1 cellular context compared by ENCODE assay signal in the genomic region with DNA sequence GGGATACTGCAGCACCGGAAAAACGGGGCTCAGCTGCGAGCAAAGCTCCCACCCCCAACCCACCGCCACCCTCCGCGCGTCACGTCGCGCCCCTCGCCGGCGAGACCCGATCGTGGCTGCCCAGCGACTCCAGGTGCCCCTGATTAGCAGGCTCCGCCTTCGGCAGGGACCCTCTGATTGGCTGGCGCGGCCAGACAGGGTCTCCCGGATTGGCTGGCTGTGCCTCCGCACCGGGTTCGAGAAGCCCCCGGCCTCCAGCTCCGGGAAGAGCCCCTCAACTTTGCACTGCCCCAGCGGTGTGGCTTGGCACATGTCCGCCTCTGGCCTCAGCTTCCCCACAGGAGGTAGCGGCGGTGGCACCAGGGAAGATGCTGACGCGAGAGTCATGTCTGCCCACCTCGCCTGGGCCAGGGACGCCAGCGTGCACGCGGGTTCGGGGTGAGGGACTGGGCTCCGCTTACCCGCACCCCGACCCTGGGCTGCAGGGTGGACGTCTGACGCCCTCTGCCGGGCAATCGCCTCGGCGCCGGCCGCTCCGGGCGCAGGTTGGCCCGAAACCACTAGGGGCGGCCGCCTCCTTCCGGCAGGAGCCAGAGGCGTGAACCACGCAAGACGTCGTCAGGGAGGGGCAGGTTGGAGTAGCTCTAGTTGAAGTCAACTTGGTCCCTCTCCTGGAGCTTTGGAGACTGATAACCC.
TF ChIP-seq lines count a peak whose summit lies in the region.

No MANE protein-coding gene starts in this region.

TF ChIP-seq in HepG2, 621 proteins besides CTCF, POLR2A, EP300 and RAD21 (continued from another document and continues in another):
- TF ChIP-seq, protein P1, sequence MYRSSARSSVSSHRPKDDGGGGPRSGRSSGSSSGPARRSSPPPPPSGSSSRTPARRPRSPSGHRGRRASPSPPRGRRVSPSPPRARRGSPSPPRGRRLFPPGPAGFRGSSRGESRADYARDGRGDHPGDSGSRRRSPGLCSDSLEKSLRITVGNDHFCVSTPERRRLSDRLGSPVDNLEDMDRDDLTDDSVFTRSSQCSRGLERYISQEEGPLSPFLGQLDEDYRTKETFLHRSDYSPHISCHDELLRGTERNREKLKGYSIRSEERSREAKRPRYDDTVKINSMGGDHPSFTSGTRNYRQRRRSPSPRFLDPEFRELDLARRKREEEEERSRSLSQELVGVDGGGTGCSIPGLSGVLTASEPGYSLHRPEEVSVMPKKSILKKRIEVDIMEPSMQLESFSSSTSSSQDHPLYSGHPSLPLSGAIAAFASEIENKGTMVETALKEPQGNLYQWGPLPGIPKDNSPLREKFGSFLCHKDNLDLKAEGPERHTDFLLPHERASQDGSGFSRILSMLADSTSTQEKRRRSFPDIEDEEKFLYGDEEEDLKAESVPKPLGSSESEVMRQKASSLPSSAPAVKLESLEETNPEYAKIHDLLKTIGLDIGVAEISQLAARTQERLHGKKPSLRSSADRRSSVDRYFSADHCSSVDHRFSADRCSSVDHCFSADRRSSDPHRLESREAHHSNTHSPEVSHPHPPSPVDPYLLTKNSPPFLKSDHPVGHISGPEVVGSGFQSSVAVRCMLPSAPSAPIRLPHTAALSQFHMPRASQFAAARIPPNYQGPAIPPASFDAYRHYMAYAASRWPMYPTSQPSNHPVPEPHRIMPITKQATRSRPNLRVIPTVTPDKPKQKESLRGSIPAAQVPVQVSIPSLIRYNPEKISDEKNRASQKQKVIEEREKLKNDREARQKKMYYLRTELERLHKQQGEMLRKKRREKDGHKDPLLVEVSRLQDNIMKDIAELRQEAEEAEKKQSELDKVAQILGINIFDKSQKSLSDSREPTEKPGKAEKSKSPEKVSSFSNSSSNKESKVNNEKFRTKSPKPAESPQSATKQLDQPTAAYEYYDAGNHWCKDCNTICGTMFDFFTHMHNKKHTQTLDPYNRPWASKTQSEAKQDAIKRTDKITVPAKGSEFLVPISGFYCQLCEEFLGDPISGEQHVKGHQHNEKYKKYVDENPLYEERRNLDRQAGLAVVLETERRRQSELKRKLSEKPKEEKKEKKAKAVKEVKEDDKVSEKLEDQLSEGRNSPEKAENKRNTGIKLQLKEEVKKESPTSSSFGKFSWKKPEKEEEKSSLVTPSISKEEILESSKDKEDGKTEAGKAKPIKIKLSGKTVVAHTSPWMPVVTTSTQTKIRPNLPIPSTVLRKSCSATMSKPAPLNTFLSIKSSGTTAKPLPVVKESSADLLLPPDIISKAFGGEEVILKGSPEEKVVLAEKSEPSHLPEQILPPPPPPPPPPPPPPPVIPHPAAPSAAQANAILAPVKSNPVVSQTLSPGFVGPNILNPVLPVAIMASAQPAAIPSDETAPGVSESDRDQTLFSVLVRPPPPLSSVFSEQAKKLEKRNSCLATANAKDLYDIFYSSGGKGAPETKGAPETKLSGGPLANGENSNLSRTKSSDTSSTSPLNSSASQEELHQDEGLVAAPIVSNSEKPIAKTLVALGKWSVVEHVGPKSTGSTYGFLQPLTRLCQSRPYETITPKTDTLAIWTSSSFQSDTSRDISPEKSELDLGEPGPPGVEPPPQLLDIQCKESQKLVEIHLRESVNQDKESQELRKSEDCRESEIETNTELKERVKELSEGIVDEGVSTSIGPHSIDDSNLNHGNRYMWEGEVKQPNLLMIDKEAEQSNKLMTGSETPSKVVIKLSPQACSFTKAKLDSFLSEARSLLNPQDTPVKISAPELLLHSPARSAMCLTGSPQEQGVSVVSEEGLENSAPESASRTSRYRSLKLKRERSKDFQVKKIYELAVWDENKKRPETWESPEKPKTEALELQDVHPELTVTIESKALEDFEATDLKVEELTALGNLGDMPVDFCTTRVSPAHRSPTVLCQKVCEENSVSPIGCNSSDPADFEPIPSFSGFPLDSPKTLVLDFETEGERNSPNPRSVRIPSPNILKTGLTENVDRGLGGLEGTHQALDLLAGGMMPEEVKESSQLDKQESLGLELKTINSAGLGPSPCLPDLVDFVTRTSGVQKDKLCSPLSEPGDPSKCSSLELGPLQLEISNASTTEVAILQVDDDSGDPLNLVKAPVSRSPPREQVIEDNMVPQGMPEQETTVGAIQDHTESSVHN (CRISPR knock-in tag; IDR thresholded peaks at IDR 0.05) = no peak
- no peak for TF ChIP-seq TOPORS (CRISPR knock-in tag; IDR thresholded peaks at IDR 0.05)
- peak; percentile 80; the same call in 1 of the 2 replicates for TF ChIP-seq ZNF724P (CRISPR knock-in tag; IDR thresholded peaks at IDR 0.05; ENCODE audit: borderline replicate concordance)
- TF ChIP-seq, protein P2, sequence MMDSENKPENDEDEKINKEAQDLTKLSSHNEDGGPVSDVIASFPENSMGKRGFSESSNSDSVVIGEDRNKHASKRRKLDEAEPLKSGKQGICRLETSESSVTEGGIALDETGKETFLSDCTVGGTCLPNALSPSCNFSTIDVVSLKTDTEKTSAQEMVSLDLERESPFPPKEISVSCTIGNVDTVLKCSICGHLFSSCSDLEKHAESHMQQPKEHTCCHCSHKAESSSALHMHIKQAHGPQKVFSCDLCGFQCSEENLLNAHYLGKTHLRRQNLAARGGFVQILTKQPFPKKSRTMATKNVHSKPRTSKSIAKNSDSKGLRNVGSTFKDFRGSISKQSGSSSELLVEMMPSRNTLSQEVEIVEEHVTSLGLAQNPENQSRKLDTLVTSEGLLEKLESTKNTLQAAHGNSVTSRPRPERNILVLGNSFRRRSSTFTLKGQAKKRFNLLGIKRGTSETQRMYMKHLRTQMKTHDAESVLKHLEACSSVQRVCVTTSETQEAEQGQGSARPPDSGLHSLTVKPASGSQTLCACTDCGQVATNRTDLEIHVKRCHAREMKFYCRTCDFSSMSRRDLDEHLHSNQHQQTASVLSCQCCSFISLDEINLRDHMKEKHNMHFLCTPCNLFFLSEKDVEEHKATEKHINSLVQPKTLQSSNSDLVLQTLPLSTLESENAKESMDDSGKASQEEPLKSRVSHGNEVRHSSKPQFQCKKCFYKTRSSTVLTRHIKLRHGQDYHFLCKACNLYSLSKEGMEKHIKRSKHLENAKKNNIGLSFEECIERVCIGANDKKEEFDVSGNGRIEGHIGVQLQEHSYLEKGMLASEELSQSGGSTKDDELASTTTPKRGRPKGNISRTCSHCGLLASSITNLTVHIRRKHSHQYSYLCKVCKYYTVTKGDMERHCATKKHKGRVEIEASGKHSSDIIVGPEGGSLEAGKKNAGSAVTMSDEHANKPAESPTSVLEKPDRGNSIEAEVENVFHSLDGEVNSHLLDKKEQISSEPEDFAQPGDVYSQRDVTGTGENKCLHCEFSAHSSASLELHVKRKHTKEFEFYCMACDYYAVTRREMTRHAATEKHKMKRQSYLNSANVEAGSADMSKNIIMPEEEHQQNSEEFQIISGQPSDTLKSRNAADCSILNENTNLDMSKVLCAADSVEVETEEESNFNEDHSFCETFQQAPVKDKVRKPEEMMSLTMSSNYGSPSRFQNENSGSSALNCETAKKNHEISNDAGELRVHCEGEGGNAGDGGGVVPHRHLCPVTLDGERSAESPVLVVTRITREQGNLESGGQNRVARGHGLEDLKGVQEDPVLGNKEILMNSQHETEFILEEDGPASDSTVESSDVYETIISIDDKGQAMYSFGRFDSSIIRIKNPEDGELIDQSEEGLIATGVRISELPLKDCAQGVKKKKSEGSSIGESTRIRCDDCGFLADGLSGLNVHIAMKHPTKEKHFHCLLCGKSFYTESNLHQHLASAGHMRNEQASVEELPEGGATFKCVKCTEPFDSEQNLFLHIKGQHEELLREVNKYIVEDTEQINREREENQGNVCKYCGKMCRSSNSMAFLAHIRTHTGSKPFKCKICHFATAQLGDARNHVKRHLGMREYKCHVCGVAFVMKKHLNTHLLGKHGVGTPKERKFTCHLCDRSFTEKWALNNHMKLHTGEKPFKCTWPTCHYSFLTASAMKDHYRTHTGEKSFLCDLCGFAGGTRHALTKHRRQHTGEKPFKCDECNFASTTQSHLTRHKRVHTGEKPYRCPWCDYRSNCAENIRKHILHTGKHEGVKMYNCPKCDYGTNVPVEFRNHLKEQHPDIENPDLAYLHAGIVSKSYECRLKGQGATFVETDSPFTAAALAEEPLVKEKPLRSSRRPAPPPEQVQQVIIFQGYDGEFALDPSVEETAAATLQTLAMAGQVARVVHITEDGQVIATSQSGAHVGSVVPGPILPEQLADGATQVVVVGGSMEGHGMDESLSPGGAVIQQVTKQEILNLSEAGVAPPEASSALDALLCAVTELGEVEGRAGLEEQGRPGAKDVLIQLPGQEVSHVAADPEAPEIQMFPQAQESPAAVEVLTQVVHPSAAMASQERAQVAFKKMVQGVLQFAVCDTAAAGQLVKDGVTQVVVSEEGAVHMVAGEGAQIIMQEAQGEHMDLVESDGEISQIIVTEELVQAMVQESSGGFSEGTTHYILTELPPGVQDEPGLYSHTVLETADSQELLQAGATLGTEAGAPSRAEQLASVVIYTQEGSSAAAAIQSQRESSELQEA (CRISPR knock-in tag; IDR thresholded peaks at IDR 0.05; ENCODE audit: not compliant biosample characterization) = peak; percentile 84
- 0 out of 2 replicates have a peak, but pooled peaks have one; percentile 53 for TF ChIP-seq FLYWCH1 (CRISPR knock-in tag; IDR thresholded peaks at IDR 0.05)
- TF ChIP-seq HNRNPH1 (optimal IDR thresholded peaks at IDR 0.05; ENCODE audit: low read depth, low read length) = no peak
- TF ChIP-seq, protein P3, sequence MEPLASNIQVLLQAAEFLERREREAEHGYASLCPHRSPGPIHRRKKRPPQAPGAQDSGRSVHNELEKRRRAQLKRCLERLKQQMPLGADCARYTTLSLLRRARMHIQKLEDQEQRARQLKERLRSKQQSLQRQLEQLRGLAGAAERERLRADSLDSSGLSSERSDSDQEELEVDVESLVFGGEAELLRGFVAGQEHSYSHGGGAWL (CRISPR knock-in tag; IDR thresholded peaks at IDR 0.05) = peak; percentile 70; the same call in 1 of the 2 replicates
- peak; percentile 84 for TF ChIP-seq ZNF749 (CRISPR knock-in tag; IDR thresholded peaks at IDR 0.05; ENCODE audit: borderline replicate concordance)
- TF ChIP-seq, protein P4, sequence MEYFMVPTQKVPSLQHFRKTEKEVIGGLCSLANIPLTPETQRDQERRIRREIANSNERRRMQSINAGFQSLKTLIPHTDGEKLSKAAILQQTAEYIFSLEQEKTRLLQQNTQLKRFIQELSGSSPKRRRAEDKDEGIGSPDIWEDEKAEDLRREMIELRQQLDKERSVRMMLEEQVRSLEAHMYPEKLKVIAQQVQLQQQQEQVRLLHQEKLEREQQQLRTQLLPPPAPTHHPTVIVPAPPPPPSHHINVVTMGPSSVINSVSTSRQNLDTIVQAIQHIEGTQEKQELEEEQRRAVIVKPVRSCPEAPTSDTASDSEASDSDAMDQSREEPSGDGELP (IDR thresholded peaks at IDR 0.05; ENCODE audit: borderline replicate concordance, low read depth) = peak; percentile 50; the same call in 1 of the 2 replicates
- TF ChIP-seq HNF1B (CRISPR knock-in tag; IDR thresholded peaks at IDR 0.05) = peak; percentile 88
- no peak; the same call in 1 of the 2 replicates for TF ChIP-seq ZNF770 (CRISPR knock-in tag; IDR thresholded peaks at IDR 0.05)
- TF ChIP-seq, protein P5, sequence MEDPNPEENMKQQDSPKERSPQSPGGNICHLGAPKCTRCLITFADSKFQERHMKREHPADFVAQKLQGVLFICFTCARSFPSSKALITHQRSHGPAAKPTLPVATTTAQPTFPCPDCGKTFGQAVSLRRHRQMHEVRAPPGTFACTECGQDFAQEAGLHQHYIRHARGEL (CRISPR knock-in tag; IDR thresholded peaks at IDR 0.05) = no peak; the same call in 1 of the 2 replicates
- TF ChIP-seq PITX1 (CRISPR knock-in tag; IDR thresholded peaks at IDR 0.05) = peak; percentile 29; the same call in 1 of the 2 replicates
- TF ChIP-seq ATF2 (CRISPR knock-in tag; IDR thresholded peaks at IDR 0.05) = peak; percentile 53; the same call in 1 of the 2 replicates
- TF ChIP-seq LRRFIP1 (CRISPR knock-in tag; conservative IDR thresholded peaks at IDR 0.05) = no peak
- TF ChIP-seq ZNF567 (CRISPR knock-in tag; IDR thresholded peaks at IDR 0.05; ENCODE audit: borderline replicate concordance) = 0 out of 2 replicates have a peak, but pooled peaks have one; percentile 69
